ENCODE assay signal across 1 cellular context in the genomic region with DNA sequence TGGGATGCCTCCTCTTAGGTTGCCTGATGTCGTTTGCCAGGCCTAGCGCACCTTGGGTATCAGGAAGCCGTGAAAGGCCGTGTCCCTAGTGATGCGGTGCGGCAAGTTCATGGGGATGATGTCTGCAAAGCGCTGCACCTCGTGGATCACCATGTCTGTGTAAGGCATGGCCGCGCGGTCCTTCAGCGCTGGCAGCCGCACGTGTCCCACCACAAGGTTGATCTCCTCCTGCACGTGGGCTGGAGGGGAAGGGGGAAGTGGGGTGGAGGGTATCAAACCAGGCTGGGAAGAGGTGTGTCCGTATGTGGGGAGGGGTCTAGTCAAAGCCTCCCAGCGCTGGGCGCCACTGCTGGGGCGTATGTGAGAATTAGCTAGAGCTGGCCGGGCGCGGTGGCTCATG.
TF ChIP-seq lines count a peak whose summit lies in the region.

No MANE protein-coding gene starts in this region.

TF ChIP-seq in WTC11, 78 proteins besides CTCF, POLR2A, EP300 and RAD21 (continued from another document):
- TF ChIP-seq, protein P1, sequence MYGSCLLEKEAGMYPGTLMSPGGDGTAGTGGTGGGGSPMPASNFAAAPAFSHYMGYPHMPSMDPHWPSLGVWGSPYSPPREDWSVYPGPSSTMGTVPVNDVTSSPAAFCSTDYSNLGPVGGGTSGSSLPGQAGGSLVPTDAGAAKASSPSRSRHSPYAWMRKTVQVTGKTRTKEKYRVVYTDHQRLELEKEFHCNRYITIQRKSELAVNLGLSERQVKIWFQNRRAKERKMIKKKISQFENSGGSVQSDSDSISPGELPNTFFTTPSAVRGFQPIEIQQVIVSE (CRISPR knock-in tag; IDR thresholded peaks at IDR 0.05; ENCODE audit: borderline replicate concordance), result no peak
- TF ChIP-seq, protein P2, sequence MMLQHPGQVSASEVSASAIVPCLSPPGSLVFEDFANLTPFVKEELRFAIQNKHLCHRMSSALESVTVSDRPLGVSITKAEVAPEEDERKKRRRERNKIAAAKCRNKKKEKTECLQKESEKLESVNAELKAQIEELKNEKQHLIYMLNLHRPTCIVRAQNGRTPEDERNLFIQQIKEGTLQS (CRISPR knock-in tag; conservative IDR thresholded peaks at IDR 0.05), result no peak
- no peak for TF ChIP-seq ZNF671 (CRISPR knock-in tag; IDR thresholded peaks at IDR 0.05)
- TF ChIP-seq, protein P3, sequence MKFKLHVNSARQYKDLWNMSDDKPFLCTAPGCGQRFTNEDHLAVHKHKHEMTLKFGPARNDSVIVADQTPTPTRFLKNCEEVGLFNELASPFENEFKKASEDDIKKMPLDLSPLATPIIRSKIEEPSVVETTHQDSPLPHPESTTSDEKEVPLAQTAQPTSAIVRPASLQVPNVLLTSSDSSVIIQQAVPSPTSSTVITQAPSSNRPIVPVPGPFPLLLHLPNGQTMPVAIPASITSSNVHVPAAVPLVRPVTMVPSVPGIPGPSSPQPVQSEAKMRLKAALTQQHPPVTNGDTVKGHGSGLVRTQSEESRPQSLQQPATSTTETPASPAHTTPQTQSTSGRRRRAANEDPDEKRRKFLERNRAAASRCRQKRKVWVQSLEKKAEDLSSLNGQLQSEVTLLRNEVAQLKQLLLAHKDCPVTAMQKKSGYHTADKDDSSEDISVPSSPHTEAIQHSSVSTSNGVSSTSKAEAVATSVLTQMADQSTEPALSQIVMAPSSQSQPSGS (CRISPR knock-in tag; IDR thresholded peaks at IDR 0.05; ENCODE audit: borderline replicate concordance, low read depth), result no peak
- TF ChIP-seq, protein P4, sequence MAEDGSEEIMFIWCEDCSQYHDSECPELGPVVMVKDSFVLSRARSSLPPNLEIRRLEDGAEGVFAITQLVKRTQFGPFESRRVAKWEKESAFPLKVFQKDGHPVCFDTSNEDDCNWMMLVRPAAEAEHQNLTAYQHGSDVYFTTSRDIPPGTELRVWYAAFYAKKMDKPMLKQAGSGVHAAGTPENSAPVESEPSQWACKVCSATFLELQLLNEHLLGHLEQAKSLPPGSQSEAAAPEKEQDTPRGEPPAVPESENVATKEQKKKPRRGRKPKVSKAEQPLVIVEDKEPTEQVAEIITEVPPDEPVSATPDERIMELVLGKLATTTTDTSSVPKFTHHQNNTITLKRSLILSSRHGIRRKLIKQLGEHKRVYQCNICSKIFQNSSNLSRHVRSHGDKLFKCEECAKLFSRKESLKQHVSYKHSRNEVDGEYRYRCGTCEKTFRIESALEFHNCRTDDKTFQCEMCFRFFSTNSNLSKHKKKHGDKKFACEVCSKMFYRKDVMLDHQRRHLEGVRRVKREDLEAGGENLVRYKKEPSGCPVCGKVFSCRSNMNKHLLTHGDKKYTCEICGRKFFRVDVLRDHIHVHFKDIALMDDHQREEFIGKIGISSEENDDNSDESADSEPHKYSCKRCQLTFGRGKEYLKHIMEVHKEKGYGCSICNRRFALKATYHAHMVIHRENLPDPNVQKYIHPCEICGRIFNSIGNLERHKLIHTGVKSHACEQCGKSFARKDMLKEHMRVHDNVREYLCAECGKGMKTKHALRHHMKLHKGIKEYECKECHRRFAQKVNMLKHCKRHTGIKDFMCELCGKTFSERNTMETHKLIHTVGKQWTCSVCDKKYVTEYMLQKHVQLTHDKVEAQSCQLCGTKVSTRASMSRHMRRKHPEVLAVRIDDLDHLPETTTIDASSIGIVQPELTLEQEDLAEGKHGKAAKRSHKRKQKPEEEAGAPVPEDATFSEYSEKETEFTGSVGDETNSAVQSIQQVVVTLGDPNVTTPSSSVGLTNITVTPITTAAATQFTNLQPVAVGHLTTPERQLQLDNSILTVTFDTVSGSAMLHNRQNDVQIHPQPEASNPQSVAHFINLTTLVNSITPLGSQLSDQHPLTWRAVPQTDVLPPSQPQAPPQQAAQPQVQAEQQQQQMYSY (CRISPR knock-in tag; IDR thresholded peaks at IDR 0.05), result no peak
- no peak for TF ChIP-seq JAZF1 (CRISPR knock-in tag; IDR thresholded peaks at IDR 0.05)
- TF ChIP-seq, protein P5, sequence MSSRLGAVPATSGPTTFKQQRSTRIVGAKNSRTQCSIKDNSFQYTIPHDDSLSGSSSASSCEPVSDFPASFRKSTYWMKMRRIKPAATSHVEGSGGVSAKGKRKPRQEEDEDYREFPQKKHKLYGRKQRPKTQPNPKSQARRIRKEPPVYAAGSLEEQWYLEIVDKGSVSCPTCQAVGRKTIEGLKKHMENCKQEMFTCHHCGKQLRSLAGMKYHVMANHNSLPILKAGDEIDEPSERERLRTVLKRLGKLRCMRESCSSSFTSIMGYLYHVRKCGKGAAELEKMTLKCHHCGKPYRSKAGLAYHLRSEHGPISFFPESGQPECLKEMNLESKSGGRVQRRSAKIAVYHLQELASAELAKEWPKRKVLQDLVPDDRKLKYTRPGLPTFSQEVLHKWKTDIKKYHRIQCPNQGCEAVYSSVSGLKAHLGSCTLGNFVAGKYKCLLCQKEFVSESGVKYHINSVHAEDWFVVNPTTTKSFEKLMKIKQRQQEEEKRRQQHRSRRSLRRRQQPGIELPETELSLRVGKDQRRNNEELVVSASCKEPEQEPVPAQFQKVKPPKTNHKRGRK (CRISPR knock-in tag; IDR thresholded peaks at IDR 0.05; ENCODE audit: borderline replicate concordance), result no peak
- TF ChIP-seq ATF1 (CRISPR knock-in tag; IDR thresholded peaks at IDR 0.05), result no peak
- no peak for TF ChIP-seq ZNF232 (CRISPR knock-in tag; IDR thresholded peaks at IDR 0.05)
- no peak for TF ChIP-seq JUN (CRISPR knock-in tag; IDR thresholded peaks at IDR 0.05)
- TF ChIP-seq, protein P6, sequence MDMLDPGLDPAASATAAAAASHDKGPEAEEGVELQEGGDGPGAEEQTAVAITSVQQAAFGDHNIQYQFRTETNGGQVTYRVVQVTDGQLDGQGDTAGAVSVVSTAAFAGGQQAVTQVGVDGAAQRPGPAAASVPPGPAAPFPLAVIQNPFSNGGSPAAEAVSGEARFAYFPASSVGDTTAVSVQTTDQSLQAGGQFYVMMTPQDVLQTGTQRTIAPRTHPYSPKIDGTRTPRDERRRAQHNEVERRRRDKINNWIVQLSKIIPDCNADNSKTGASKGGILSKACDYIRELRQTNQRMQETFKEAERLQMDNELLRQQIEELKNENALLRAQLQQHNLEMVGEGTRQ (CRISPR knock-in tag; IDR thresholded peaks at IDR 0.05), result no peak
- no peak for TF ChIP-seq RELA (CRISPR knock-in tag; IDR thresholded peaks at IDR 0.05; ENCODE audit: borderline replicate concordance)
